13 cellular contexts compared by ENCODE assay signal in the genomic region with DNA sequence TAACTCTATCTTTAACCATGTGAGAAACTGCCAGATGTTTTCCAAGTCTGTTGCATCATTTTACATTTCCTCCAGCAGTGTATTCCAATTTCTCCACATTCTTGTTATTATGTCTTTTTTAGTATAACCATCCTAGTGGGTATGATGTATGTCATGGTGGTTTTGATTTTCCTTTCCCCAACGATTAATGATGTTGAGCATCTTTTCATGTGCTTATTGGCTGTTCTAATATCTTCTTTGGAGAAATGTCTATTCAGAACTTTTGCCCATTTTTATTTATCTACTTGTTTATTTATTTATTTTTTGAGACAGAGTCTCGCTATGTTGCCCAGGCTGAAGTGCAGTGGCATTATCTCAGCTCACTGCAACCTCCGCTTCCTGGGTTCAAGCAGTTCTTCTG. TPM values are rescaled to one million over a fixed set of nuclear protein-coding genes. Genes with fewer than 3 reads are reported as not detected.
DNase-seq lines count a peak whose midpoint lies in the region; ATAC-seq and TF ChIP-seq lines count a peak whose summit lies in the region.
"Had no signal": no experiment of that assay in that cellular context is flagged by ENCODE, and none has a peak within 500 bp of the region (broad histone marks: within the 10 kb centered on the region; RNA-seq: fewer than 3 reads in every experiment).

No MANE protein-coding gene starts in this region.

- H3K9me3 ChIP-seq in Karpas-422 (ENCODE audit: low read length) (no peaks in the 10 kb centered on the region), sigmoid colon (no peaks in the 10 kb centered on the region)

- peaks cover 23% of the 10 kb centered on the region for H3K79me2 ChIP-seq in Karpas-422 (ENCODE audit: low read length)

- H2AFZ ChIP-seq in Karpas-422 (ENCODE audit: low read length): 0 out of 2 replicates have a peak overlapping the region, but pooled peaks have one; percentile 18

- H3K27me3 Mint-ChIP-seq in activated T-cell treated with anti-CD3 and anti-CD28 coated beads, Interleukin-2, amount 50 U/mL, for 24 hours: peaks cover 7% of the 10 kb centered on the region
- H3K27me3 Mint-ChIP-seq in brain: peaks cover 46% of the 10 kb centered on the region

- H4K20me1 ChIP-seq in Karpas-422 (ENCODE audit: insufficient read depth, low read depth, low read length): peaks cover 13% of the 10 kb centered on the region; the same call in 1 of the 2 replicates

- no peak overlapping the region for H3K4me2 ChIP-seq in Karpas-422 (ENCODE audit: low read depth, low read length, poor library complexity, severe bottlenecking)

- no peak for TF ChIP-seq EP300 in sigmoid colon (IDR thresholded peaks at IDR 0.05)

- 96% methylated on average over 3 of the region's 3 CpGs for WGBS in sigmoid colon, 2 donors

- no peak overlapping the region for H3K4me3 Mint-ChIP-seq in activated T-cell treated with anti-CD3 and anti-CD28 coated beads, Interleukin-2, amount 50 U/mL, for 24 hours
- peak overlapping the region in 3 of 5 experiments; percentile 42 to 77 (median 67) for H3K4me3 Mint-ChIP-seq in brain

- 0 out of 2 replicates have a peak, but pooled peaks cover 3% of the 10 kb centered on the region for H3K9me2 ChIP-seq in Karpas-422 (replicated peaks; ENCODE audit: insufficient read depth, low read length)

- intact Hi-C loops in sigmoid colon (cut with DNase I): loop anchor here (5.0 kb wide), 1 partner anchor 1239 kb away; a partner anchor contains a TSS

- peaks cover 13% of the 10 kb centered on the region for H3K4me1 Mint-ChIP-seq in activated T-cell treated with anti-CD3 and anti-CD28 coated beads, Interleukin-2, amount 50 U/mL, for 24 hours (ENCODE audit: low read depth)
- H3K4me1 Mint-ChIP-seq in brain: peaks cover 19% of the 10 kb centered on the region

- DNase-seq in activated T-cell treated with anti-CD3 and anti-CD28 coated beads, Interleukin-2, amount 50 U/mL, for 24 hours: no peak
- no peak for DNase-seq in activated T-cell treated with anti-CD3 and anti-CD28 coated beads, Interleukin-2, amount 50 U/mL, for 1 hour
- DNase-seq in Karpas-422 (no peak), CD1c-positive myeloid dendritic cell (ENCODE audit: extremely low spot score) (no peak), sigmoid colon (no peak)
- DNase-seq: AML-193, IMR-90, NCI-H1436, NCI-H2029 treated with DMSO at 0.1 percent for 48 hours, NCI-H510A, NCI-H82 had no signal

- no peaks in the 10 kb centered on the region for H3K9me3 Mint-ChIP-seq in activated T-cell treated with anti-CD3 and anti-CD28 coated beads, Interleukin-2, amount 50 U/mL, for 24 hours
- peaks cover 0 to 2% (median 0%) of the 10 kb centered on the region in 5 experiments for H3K9me3 Mint-ChIP-seq in brain

- H3K27me3 ChIP-seq in Karpas-422 (ENCODE audit: low read length): no peaks in the 10 kb centered on the region
- no peaks in the 10 kb centered on the region for H3K27me3 ChIP-seq in sigmoid colon

- peaks cover 20% of the 10 kb centered on the region for H3K4me1 ChIP-seq in Karpas-422 (ENCODE audit: low read length)
- H3K4me1 ChIP-seq in sigmoid colon: peaks cover 0 to 21% (median 12%) of the 10 kb centered on the region in 4 donors

- H3K4me3 ChIP-seq in Karpas-422 (ENCODE audit: low read length): no peak overlapping the region
- H3K4me3 ChIP-seq in sigmoid colon: no peak overlapping the region

- peak overlapping the region; percentile 23 for H3K27ac Mint-ChIP-seq in activated T-cell treated with anti-CD3 and anti-CD28 coated beads, Interleukin-2, amount 50 U/mL, for 24 hours
- peak overlapping the region in 2 of 5 experiments; percentile 59 to 91 for H3K27ac Mint-ChIP-seq in brain

- no peak for TF ChIP-seq CTCF in brain (conservative IDR thresholded peaks at IDR 0.05)
- no peak for TF ChIP-seq CTCF in sigmoid colon (IDR thresholded peaks at IDR 0.05)

- H3K27ac ChIP-seq in Karpas-422 (ENCODE audit: low read length) (no peak overlapping the region), sigmoid colon (no peak overlapping the region)

- H3K36me3 Mint-ChIP-seq in activated T-cell treated with anti-CD3 and anti-CD28 coated beads, Interleukin-2, amount 50 U/mL, for 24 hours (ENCODE audit: low read depth): peaks cover 30% of the 10 kb centered on the region
- peaks cover 14% of the 10 kb centered on the region for H3K36me3 Mint-ChIP-seq in brain

- ATAC-seq in HG02763 (IDR thresholded peaks at IDR 0.05; ENCODE audit: unreplicated experiment): no peak

- H3K36me3 ChIP-seq in Karpas-422 (ENCODE audit: insufficient read depth, low read length) (peaks cover 12% of the 10 kb centered on the region), sigmoid colon (no peaks in the 10 kb centered on the region)

- H3K9ac ChIP-seq in Karpas-422 (ENCODE audit: low read length): no peak overlapping the region

- no peak for TF ChIP-seq POLR2A in sigmoid colon (IDR thresholded peaks at IDR 0.05)

RNA-seq across cellular contexts. Expression of a gene that starts 4.3 kb away (rescaled TPM):
- total RNA-seq in Karpas-422 (2014; rRNA removed; shearing (Covaris generic); ENCODE audit: low replicate concordance): 49.7 and 123 TPM in 2 replicates
- polyA plus RNA-seq in brain (ENCODE audit: insufficient read depth, low read depth, low replicate concordance) (67.5 TPM), sigmoid colon (10 to 100 TPM; 30.6 to 60.9 (median 37.9) TPM)
- total RNA-seq in sigmoid colon: 10 to 100 TPM; 27.0 to 34.2 (median 32.3) TPM

RNA-seq across cellular contexts. Expression of a gene that starts 51.5 kb away (rescaled TPM):
- total RNA-seq in Karpas-422 (2014; rRNA removed; shearing (Covaris generic); ENCODE audit: low replicate concordance): 23.3 and 29.6 TPM in 2 replicates
- polyA plus RNA-seq in brain (ENCODE audit: insufficient read depth, low read depth, low replicate concordance) (25.0 TPM), sigmoid colon (10 to 100 TPM; 35.7 to 71.7 (median 52.9) TPM)
- total RNA-seq in sigmoid colon: 1 to 10 TPM; 4.4 to 9.7 (median 8.2) TPM

RNA-seq across cellular contexts. Expression of a gene that starts 56.4 kb away (rescaled TPM):
- total RNA-seq in Karpas-422 (2014; rRNA removed; shearing (Covaris generic); ENCODE audit: low replicate concordance): 9.4 and 15.7 TPM in 2 replicates
- polyA plus RNA-seq in brain (ENCODE audit: insufficient read depth, low read depth, low replicate concordance) (49.9 TPM), sigmoid colon (10 to 100 TPM; 23.0 to 48.6 (median 48.1) TPM)
- 10 to 100 TPM in 1 of 4 donors, 1 to 10 TPM in 3; 5.3 to 11.8 (median 9.2) TPM for total RNA-seq in sigmoid colon

RNA-seq across cellular contexts. Expression of a gene that starts 56.6 kb away (rescaled TPM):
- 30.1 and 49.3 TPM in 2 replicates for total RNA-seq in Karpas-422 (2014; rRNA removed; shearing (Covaris generic); ENCODE audit: low replicate concordance)
- polyA plus RNA-seq in brain (ENCODE audit: insufficient read depth, low read depth, low replicate concordance): 54.8 TPM
- total RNA-seq in sigmoid colon: 10 to 100 TPM; 30.4 to 67.6 (median 48.2) TPM
- polyA plus RNA-seq in sigmoid colon: 100 to 1,000 TPM; 125 to 543 (median 421) TPM
